ENCODE assay signal across 9 cellular contexts in the genomic region with DNA sequence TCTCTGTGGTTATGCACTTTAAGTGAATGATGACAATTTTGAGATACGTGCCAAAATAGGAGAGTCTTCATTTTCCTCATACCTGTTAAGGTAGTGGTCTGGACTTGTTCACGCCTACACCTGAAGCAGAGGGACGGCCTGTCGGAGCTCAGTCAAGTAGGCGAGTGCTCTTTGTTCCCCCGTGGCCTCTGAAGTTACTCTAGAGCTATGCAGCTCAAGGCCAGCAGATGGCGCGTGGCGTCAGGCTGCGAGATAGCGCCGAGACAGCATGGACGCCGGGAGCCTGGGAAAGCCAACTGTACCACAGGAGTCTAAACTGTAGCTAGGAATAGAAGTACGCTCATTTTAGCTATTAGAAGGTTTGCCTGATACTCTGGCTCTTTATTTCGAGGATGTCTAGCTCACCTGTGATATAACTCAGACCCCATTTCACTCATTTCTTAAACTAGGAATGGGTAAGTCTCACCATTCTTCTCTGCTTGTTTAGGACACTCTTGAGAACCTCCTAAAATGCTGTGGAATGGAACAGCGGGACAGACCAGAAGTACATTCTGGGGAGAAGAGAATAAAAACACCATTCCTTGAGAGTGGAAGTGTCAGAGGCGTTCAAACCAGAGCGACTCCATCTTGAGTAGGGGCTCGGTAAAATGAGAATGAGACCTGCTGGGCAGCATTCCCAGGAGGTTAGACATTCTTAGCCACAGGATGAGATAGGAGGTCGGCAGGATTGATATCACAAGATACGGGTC.
DNase-seq lines count a peak whose midpoint lies in the region; ATAC-seq, FAIRE-seq and TF ChIP-seq lines count a peak whose summit lies in the region.
"Had no signal": no experiment of that assay in that cellular context is flagged by ENCODE, and none has a peak within 500 bp of the region (broad histone marks: within the 10 kb centered on the region; RNA-seq: fewer than 3 reads in every experiment).

No MANE protein-coding gene starts in this region.

- no peak overlapping the region for H3K27ac Mint-ChIP-seq in CD4-positive, CD25-positive, alpha-beta regulatory T cell
- H3K27ac Mint-ChIP-seq in endothelial cell (ENCODE audit: unreplicated experiment) = no peak overlapping the region
- H3K27ac Mint-ChIP-seq: T-helper 1 cell treated with Interleukin-12 subunit alpha and Interleukin-12 subunit beta and Interleukin-4 antibody, amounts not matched to agents 30 μg/mL and 1 μg/mL, for 36 hours had no signal

- no peaks in the 10 kb centered on the region for H3K36me3 Mint-ChIP-seq in CD4-positive, CD25-positive, alpha-beta regulatory T cell
- H3K36me3 Mint-ChIP-seq in endothelial cell (ENCODE audit: low read depth, unreplicated experiment) = peaks cover 11% of the 10 kb centered on the region

- H3K4me1 ChIP-seq in CD4-positive, CD25-positive, alpha-beta regulatory T cell (ENCODE audit: control insufficient read depth, insufficient read depth, low read length, poor library complexity, severe bottlenecking) = no peaks in the 10 kb centered on the region

- no peak overlapping the region for H3K4me3 ChIP-seq in CD4-positive, CD25-positive, alpha-beta regulatory T cell (ENCODE audit: low read depth, low read length)

- FAIRE-seq in GM19239 (lab: Jason Lieb, UNC) = peak; percentile 58

- peaks cover 0 to 7% (median 6%) of the 10 kb centered on the region in 4 donors for H3K4me1 Mint-ChIP-seq in CD4-positive, CD25-positive, alpha-beta regulatory T cell
- peaks cover 11% of the 10 kb centered on the region for H3K4me1 Mint-ChIP-seq in endothelial cell (ENCODE audit: unreplicated experiment)

- TF ChIP-seq CTCF in endothelial cell (IDR thresholded peaks at IDR 0.05; ENCODE audit: unreplicated experiment) = peak; percentile 85

- no peak overlapping the region for H3K27ac ChIP-seq in CD4-positive, CD25-positive, alpha-beta regulatory T cell (ENCODE audit: insufficient read depth, low read length, poor library complexity, severe bottlenecking)

- DNase-seq in CD4-positive, CD25-positive, alpha-beta regulatory T cell = peak in 2 of 3 donors; percentile 18 to 57
- DNase-seq in GM19239 (ENCODE audit: insufficient read length, low spot score) = peak; percentile 57
- DNase-seq in NCI-H82 treated with DMSO at 0.1 percent for 48 hours (lab: John Stamatoyannopoulos, UW; ENCODE audit: unreplicated experiment) = peak; percentile 35
- peak; percentile 84 for DNase-seq in activated CD8-positive, alpha-beta memory T cell treated with anti-CD3 and anti-CD28 coated beads for 24 hours
- DNase-seq in endothelial cell (ENCODE audit: low spot score) = peak; percentile 87
- peak; percentile 64 for DNase-seq in midbrain (lab: John Stamatoyannopoulos, UW)
- peak; percentile 81 for DNase-seq in stimulated activated CD8-positive, alpha-beta memory T cell treated with anti-CD3 and anti-CD28 coated beads, Interleukin-4, amount 100 ng/mL, for 48 hours

- H3K9me3 Mint-ChIP-seq in CD4-positive, CD25-positive, alpha-beta regulatory T cell = peaks cover 0 to 2% (median 0%) of the 10 kb centered on the region in 7 donors
- no peaks in the 10 kb centered on the region for H3K9me3 Mint-ChIP-seq in endothelial cell (ENCODE audit: unreplicated experiment)
- H3K9me3 Mint-ChIP-seq: T-helper 1 cell treated with Interleukin-12 subunit alpha and Interleukin-12 subunit beta and Interleukin-4 antibody, amounts not matched to agents 30 μg/mL and 1 μg/mL, for 36 hours had no signal

- no peaks in the 10 kb centered on the region for H3K9me3 ChIP-seq in CD4-positive, CD25-positive, alpha-beta regulatory T cell (ENCODE audit: control insufficient read depth in 2 of 2, low read length in 2 of 2)

- H3K27me3 Mint-ChIP-seq in CD4-positive, CD25-positive, alpha-beta regulatory T cell = peaks cover 12% of the 10 kb centered on the region
- peaks cover 1% of the 10 kb centered on the region for H3K27me3 Mint-ChIP-seq in endothelial cell (ENCODE audit: unreplicated experiment)

- no peaks in the 10 kb centered on the region for H3K27me3 ChIP-seq in CD4-positive, CD25-positive, alpha-beta regulatory T cell (ENCODE audit: control insufficient read depth, insufficient read depth, low read length)

- peak in 1 of 2 donors; percentile 53 for ATAC-seq in CD4-positive, CD25-positive, alpha-beta regulatory T cell (ENCODE audit: low read depth in 2 of 2)
- peak; percentile 100 for ATAC-seq in HG03354 (IDR thresholded peaks at IDR 0.05; ENCODE audit: poor library complexity, severe bottlenecking, unreplicated experiment)

- no peaks in the 10 kb centered on the region for H3K36me3 ChIP-seq in CD4-positive, CD25-positive, alpha-beta regulatory T cell (ENCODE audit: control insufficient read depth, insufficient read depth, low read length)

- no peak overlapping the region for H3K4me3 Mint-ChIP-seq in CD4-positive, CD25-positive, alpha-beta regulatory T cell
- peak overlapping the region; percentile 3 for H3K4me3 Mint-ChIP-seq in endothelial cell (ENCODE audit: unreplicated experiment)
- H3K4me3 Mint-ChIP-seq: T-helper 1 cell treated with Interleukin-12 subunit alpha and Interleukin-12 subunit beta and Interleukin-4 antibody, amounts not matched to agents 30 μg/mL and 1 μg/mL, for 36 hours had no signal

Comparison
In these comparisons a context has a peak if more than half of its experiments do, and no peak if none do; other contexts are left out.
1. DNase-seq: peak in every context shown above with its lines; median percentile 87 in endothelial cell; 84 in activated CD8-positive, alpha-beta memory T cell treated with anti-CD3 and anti-CD28 coated beads for 24 hours; 81 in stimulated activated CD8-positive, alpha-beta memory T cell treated with anti-CD3 and anti-CD28 coated beads, Interleukin-4, amount 100 ng/mL, for 48 hours; 64 in midbrain; 57 in GM19239; 38 in CD4-positive, CD25-positive, alpha-beta regulatory T cell; 35 in NCI-H82 treated with DMSO at 0.1 percent for 48 hours.